Comparison of ENCODE assay signal across 1 cellular context in genomic region chr2:209423562-209424541, GRCh38.
TF ChIP-seq lines count a peak whose summit lies in the region.

Gene MAP2, plus strand, starts transcription at chr2:209424047. Its CDS starts 229,124 bp downstream, at chr2:209653171.

TF ChIP-seq in HepG2, 621 proteins besides CTCF, POLR2A, EP300 and RAD21 (continued from another document and continues in another):
- no peak for TF ChIP-seq ZHX1 (CRISPR knock-in tag; IDR thresholded peaks at IDR 0.05; ENCODE audit: low read depth)
- TF ChIP-seq RAD51 (IDR thresholded peaks at IDR 0.05; ENCODE audit: borderline replicate concordance): no peak
- no peak for TF ChIP-seq SOX6 (IDR thresholded peaks at IDR 0.05)
- no peak for TF ChIP-seq SOX6 (CRISPR knock-in tag; IDR thresholded peaks at IDR 0.05)
- TF ChIP-seq TIGD3 (CRISPR knock-in tag; IDR thresholded peaks at IDR 0.05; ENCODE audit: borderline replicate concordance): no peak
- no peak for TF ChIP-seq GLI4 (CRISPR knock-in tag; IDR thresholded peaks at IDR 0.05; ENCODE audit: borderline replicate concordance)
- no peak for TF ChIP-seq MTERF4 (CRISPR knock-in tag; IDR thresholded peaks at IDR 0.05)
- no peak for TF ChIP-seq YEATS2 (CRISPR knock-in tag; IDR thresholded peaks at IDR 0.05; ENCODE audit: borderline replicate concordance)
- TF ChIP-seq ZNF430 (CRISPR knock-in tag; IDR thresholded peaks at IDR 0.05): no peak
- no peak for TF ChIP-seq ZBTB42 (CRISPR knock-in tag; IDR thresholded peaks at IDR 0.05)
- no peak for TF ChIP-seq ZBTB14 (CRISPR knock-in tag; IDR thresholded peaks at IDR 0.05)
- TF ChIP-seq ZNF512B (CRISPR knock-in tag; IDR thresholded peaks at IDR 0.05; ENCODE audit: borderline replicate concordance): no peak
- TF ChIP-seq PHF21A (CRISPR knock-in tag; IDR thresholded peaks at IDR 0.05): no peak
- peak; percentile 41; the same call in 1 of the 2 replicates for TF ChIP-seq SAFB2 (CRISPR knock-in tag; IDR thresholded peaks at IDR 0.05; ENCODE audit: borderline replicate concordance, low read depth)
- TF ChIP-seq ATF4 (CRISPR knock-in tag; IDR thresholded peaks at IDR 0.05): no peak
- TF ChIP-seq MEIS2 (CRISPR knock-in tag; IDR thresholded peaks at IDR 0.05): peak; percentile 65; the same call in 1 of the 2 replicates
- TF ChIP-seq ETV6 (CRISPR knock-in tag; conservative IDR thresholded peaks at IDR 0.05): no peak
- no peak for TF ChIP-seq MTA1 (CRISPR knock-in tag; IDR thresholded peaks at IDR 0.05; ENCODE audit: borderline replicate concordance)
- peak; percentile 57 for TF ChIP-seq ZNF687 (CRISPR knock-in tag; IDR thresholded peaks at IDR 0.05)
- TF ChIP-seq ZNF235 (CRISPR knock-in tag; IDR thresholded peaks at IDR 0.05; ENCODE audit: borderline replicate concordance): no peak
- TF ChIP-seq ZNF460 (CRISPR knock-in tag; IDR thresholded peaks at IDR 0.05; ENCODE audit: borderline replicate concordance): no peak
- no peak for TF ChIP-seq KDM5A (IDR thresholded peaks at IDR 0.05; ENCODE audit: borderline replicate concordance, low read length)
- TF ChIP-seq KLF15 (CRISPR knock-in tag; IDR thresholded peaks at IDR 0.05; ENCODE audit: borderline replicate concordance): no peak
- TF ChIP-seq HBP1 (CRISPR knock-in tag; IDR thresholded peaks at IDR 0.05; ENCODE audit: low read depth): no peak
- TF ChIP-seq ZNF777 (CRISPR knock-in tag; IDR thresholded peaks at IDR 0.05): peak; percentile 40; the same call in 1 of the 2 replicates
- no peak; the same call in 1 of the 2 replicates for TF ChIP-seq GFI1 (CRISPR knock-in tag; IDR thresholded peaks at IDR 0.05; ENCODE audit: borderline replicate concordance)
- TF ChIP-seq ZNF567 (CRISPR knock-in tag; IDR thresholded peaks at IDR 0.05; ENCODE audit: borderline replicate concordance): no peak; the same call in 1 of the 2 replicates
- no peak for TF ChIP-seq CAMTA2 (CRISPR knock-in tag; IDR thresholded peaks at IDR 0.05; ENCODE audit: borderline replicate concordance)
- no peak for TF ChIP-seq MLXIP (CRISPR knock-in tag; IDR thresholded peaks at IDR 0.05; ENCODE audit: borderline replicate concordance)
- no peak for TF ChIP-seq DRAP1 (CRISPR knock-in tag; IDR thresholded peaks at IDR 0.05)
- peak; percentile 50 for TF ChIP-seq HNRNPLL (IDR thresholded peaks at IDR 0.05; ENCODE audit: low read depth, low read length, poor library complexity, severe bottlenecking)
- TF ChIP-seq CHD2 (IDR thresholded peaks at IDR 0.05; ENCODE audit: low read depth, low read length): no peak
- no peak for TF ChIP-seq GATAD1 (CRISPR knock-in tag; IDR thresholded peaks at IDR 0.05)
- no peak for TF ChIP-seq KDM4B (CRISPR knock-in tag; IDR thresholded peaks at IDR 0.05)
- TF ChIP-seq PBX2 (CRISPR knock-in tag; IDR thresholded peaks at IDR 0.05): no peak
- no peak for TF ChIP-seq PITX1 (CRISPR knock-in tag; IDR thresholded peaks at IDR 0.05)
- no peak for TF ChIP-seq KAT2B (IDR thresholded peaks at IDR 0.05; ENCODE audit: borderline replicate concordance, low read depth, low read length)
- no peak for TF ChIP-seq ZNF451 (CRISPR knock-in tag; IDR thresholded peaks at IDR 0.05)
